In genomic region chr17:71084219-71084618, GRCh38 we compare ENCODE assay signal across 8 cellular contexts.
DNase-seq lines count a peak whose midpoint lies in the region; ATAC-seq and TF ChIP-seq lines count a peak whose summit lies in the region.

No MANE protein-coding gene starts in this region.

- H3K9me3 ChIP-seq in hepatocyte (ENCODE audit: low read depth): no peaks in the 10 kb centered on the region

- H3K4me1 ChIP-seq in hepatocyte (ENCODE audit: insufficient read depth): no peaks in the 10 kb centered on the region

- no peak overlapping the region for H3K4me2 ChIP-seq in hepatocyte

- no peaks in the 10 kb centered on the region for H4K20me1 ChIP-seq in hepatocyte (ENCODE audit: insufficient read depth, poor library complexity, severe bottlenecking)

- whole genome bisulfite sequencing in hepatocyte (ENCODE audit: low lambda C conversion rate, missing lambda C conversion rate): 46% methylated on average over 5 of the region's 5 CpGs

- no peaks in the 10 kb centered on the region for H3K79me2 ChIP-seq in hepatocyte

- H3K27me3 ChIP-seq in hepatocyte: no peaks in the 10 kb centered on the region

- H3K27ac ChIP-seq in C4-2B (no peak overlapping the region), hepatocyte (no peak overlapping the region)

- peak; percentile 45 for DNase-seq in HCEC 1CT
- peak; percentile 73 for DNase-seq in RPMI7951 (ENCODE audit: low read depth)
- DNase-seq in hepatocyte (ENCODE audit: low spot score): peak; percentile 53
- no peak for DNase-seq in amniotic stem cell (lab: John Stamatoyannopoulos, UW)
- DNase-seq in GM19240 (ENCODE audit: insufficient read length, low spot score): no peak
- no peak for DNase-seq in middle frontal gyrus (ENCODE audit: extremely low spot score, low spot score)

- TF ChIP-seq CTCF in C4-2B (conservative IDR thresholded peaks at IDR 0.05) (peak; percentile 62), hepatocyte (IDR thresholded peaks at IDR 0.05; ENCODE audit: poor library complexity) (peak; percentile 47)

- H3K4me3 ChIP-seq in hepatocyte: no peak overlapping the region

- H3K36me3 ChIP-seq in hepatocyte (replicated peaks; ENCODE audit: insufficient read depth, low read depth): no peaks in the 10 kb centered on the region

- ATAC-seq in HG02840 (IDR thresholded peaks at IDR 0.05; ENCODE audit: low FRiP score, unreplicated experiment): no peak

- no peaks in the 10 kb centered on the region for H3K9me2 ChIP-seq in hepatocyte (replicated peaks; ENCODE audit: insufficient read depth)

- no peak overlapping the region for H2AFZ ChIP-seq in hepatocyte

Comparison
In these comparisons a context has a peak if more than half of its experiments do, and no peak if none do; other contexts are left out.
1. DNase-seq: peak in HCEC 1CT (single experiment), RPMI7951 (single experiment) and hepatocyte (single experiment); none in amniotic stem cell (single experiment), GM19240 (single experiment) and middle frontal gyrus (single experiment).